Comparison of ENCODE assay signal across 8 cellular contexts in the genomic region with DNA sequence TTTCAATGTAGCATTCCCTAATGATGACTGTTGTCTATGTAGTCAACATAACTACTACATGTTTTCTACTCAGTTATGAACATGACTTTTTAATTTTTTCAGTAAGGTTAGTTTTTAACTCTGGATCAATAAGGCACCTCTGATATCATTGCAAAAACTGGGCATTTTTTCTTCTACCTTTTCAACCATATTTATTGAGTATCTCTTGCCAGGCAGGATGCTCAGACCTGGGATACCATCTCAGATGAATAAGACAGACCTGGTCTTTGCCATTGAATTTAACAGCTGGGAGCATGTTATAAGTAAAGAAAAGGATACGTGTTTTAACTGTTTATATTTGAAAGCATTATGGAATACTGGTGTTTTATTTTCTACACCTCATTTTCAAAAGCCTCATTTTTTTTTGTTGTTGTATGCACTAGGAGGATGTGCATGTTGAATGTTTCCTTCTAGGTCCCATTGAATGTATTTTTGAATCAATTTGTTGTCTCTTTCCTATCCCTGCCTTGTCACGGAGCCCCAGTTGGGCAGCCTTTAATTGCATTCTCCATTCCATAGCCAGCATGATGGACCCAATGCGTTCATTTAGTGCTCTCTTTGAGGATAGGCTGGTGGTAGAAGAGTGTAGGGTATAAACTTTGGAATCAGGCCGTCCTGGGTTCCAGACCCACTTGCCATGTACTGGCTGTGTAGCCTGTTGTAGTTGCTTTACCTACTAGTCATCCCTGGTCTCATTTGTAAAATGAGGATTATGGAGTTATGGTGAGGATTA. TPM values are rescaled to one million over a fixed set of nuclear protein-coding genes. Genes with fewer than 3 reads are reported as not detected.
A peak's percentile ranks its signal among the peaks of the same experiment; 100 is the strongest.
DNase-seq lines count a peak whose midpoint lies in the region; ATAC-seq and TF ChIP-seq lines count a peak whose summit lies in the region.

No MANE protein-coding gene starts in this region.

- H3K4me1 Mint-ChIP-seq in central memory CD8-positive, alpha-beta T cell: peaks cover 76% of the 10 kb centered on the region
- peaks cover 54 to 71% (median 61%) of the 10 kb centered on the region in 7 donors for H3K4me1 Mint-ChIP-seq in naive thymus-derived CD4-positive, alpha-beta T cell

- H3K27ac Mint-ChIP-seq in central memory CD8-positive, alpha-beta T cell (ENCODE audit: low read depth): peak overlapping the region; percentile 87
- peak overlapping the region; percentile 87 to 99 (median 95) for H3K27ac Mint-ChIP-seq in naive thymus-derived CD4-positive, alpha-beta T cell

- H3K9me3 Mint-ChIP-seq in central memory CD8-positive, alpha-beta T cell: no peaks in the 10 kb centered on the region
- peaks cover 0 to 2% (median 0%) of the 10 kb centered on the region in 11 donors for H3K9me3 Mint-ChIP-seq in naive thymus-derived CD4-positive, alpha-beta T cell

- no peak for DNase-seq in right cardiac atrium
- DNase-seq in Right ventricle myocardium inferior (ENCODE audit: missing footprints): no peak
- DNase-seq in central memory CD8-positive, alpha-beta T cell (ENCODE audit: low spot score in 2 of 2): no peak
- no peak for DNase-seq in naive thymus-derived CD4-positive, alpha-beta T cell
- DNase-seq in uterus: no peak
- no peak for DNase-seq in SHP77 (lab: John Stamatoyannopoulos, UW)

- H3K9me3 ChIP-seq in right cardiac atrium (ENCODE audit: control insufficient read depth, low read length): no peaks in the 10 kb centered on the region
- H3K9me3 ChIP-seq in naive thymus-derived CD4-positive, alpha-beta T cell (ENCODE audit: control insufficient read depth in 2 of 3, low read length in 3 of 3): no peaks in the 10 kb centered on the region
- H3K9me3 ChIP-seq in uterus: no peaks in the 10 kb centered on the region

- peaks cover 16% of the 10 kb centered on the region for H3K4me1 ChIP-seq in right cardiac atrium (ENCODE audit: control insufficient read depth, insufficient read depth, low read length)
- peaks cover 35 to 62% of the 10 kb centered on the region in 2 donors for H3K4me1 ChIP-seq in naive thymus-derived CD4-positive, alpha-beta T cell (ENCODE audit: control insufficient read depth in 2 of 2, insufficient read depth in 2 of 2, low read length in 2 of 2)
- H3K4me1 ChIP-seq in uterus: no peaks in the 10 kb centered on the region

- H3K27me3 Mint-ChIP-seq in central memory CD8-positive, alpha-beta T cell: no peaks in the 10 kb centered on the region
- H3K27me3 Mint-ChIP-seq in naive thymus-derived CD4-positive, alpha-beta T cell: no peaks in the 10 kb centered on the region

- peak overlapping the region; percentile 95 for H3K4me3 Mint-ChIP-seq in central memory CD8-positive, alpha-beta T cell
- H3K4me3 Mint-ChIP-seq in naive thymus-derived CD4-positive, alpha-beta T cell: peak overlapping the region; percentile 88 to 100 (median 95)

- peaks cover 32% of the 10 kb centered on the region for H3K36me3 Mint-ChIP-seq in central memory CD8-positive, alpha-beta T cell (ENCODE audit: insufficient read depth)
- peaks cover 4 to 32% (median 20%) of the 10 kb centered on the region in 5 donors for H3K36me3 Mint-ChIP-seq in naive thymus-derived CD4-positive, alpha-beta T cell

- no peak for TF ChIP-seq CTCF in uterus (IDR thresholded peaks at IDR 0.05)

- WGBS in right cardiac atrium: 67% methylated on average over 4 of the region's 4 CpGs

- peak overlapping the region; percentile 27 for H3K4me3 ChIP-seq in right cardiac atrium (ENCODE audit: low read length)
- H3K4me3 ChIP-seq in naive thymus-derived CD4-positive, alpha-beta T cell (ENCODE audit: low read length): peak overlapping the region; percentile 92
- H3K4me3 ChIP-seq in uterus: no peak overlapping the region

- POLR2A ChIA-PET in naive thymus-derived CD4-positive, alpha-beta T cell (lab: Charles Lee): interaction anchor here (1.0 to 27.4 kb wide), 9 partner anchors 9 to 257 kb away, joined by 3 to 853 read pairs (median 7); no protein-coding TSS in a partner anchor

- H3K36me3 ChIP-seq in naive thymus-derived CD4-positive, alpha-beta T cell (ENCODE audit: control insufficient read depth in 2 of 3, insufficient read depth in 3 of 3, low read length in 3 of 3): peaks cover 0 to 13% (median 0%) of the 10 kb centered on the region in 3 experiments
- H3K36me3 ChIP-seq in uterus: no peaks in the 10 kb centered on the region

- H3K27me3 ChIP-seq in right cardiac atrium (ENCODE audit: control insufficient read depth, insufficient read depth) (no peaks in the 10 kb centered on the region), uterus (no peaks in the 10 kb centered on the region)
- H3K27me3 ChIP-seq in naive thymus-derived CD4-positive, alpha-beta T cell (ENCODE audit: control insufficient read depth in 2 of 2, insufficient read depth in 2 of 2, low read length in 2 of 2): no peaks in the 10 kb centered on the region

- intact Hi-C loops in right cardiac atrium (cut with DNase I): loop anchor here (5.0 to 10.0 kb wide), 4 partner anchors 75 to 85 kb away; no protein-coding TSS in a partner anchor
- intact Hi-C loops in Right ventricle myocardium inferior (cut with DNase I): loop anchor here (5.0 kb wide), 3 partner anchors 72 to 413 kb away; no protein-coding TSS in a partner anchor
- intact Hi-C loops in naive thymus-derived CD4-positive, alpha-beta T cell (cut with micrococcal nuclease): loop anchor here (1.0 to 10.0 kb wide), 11 partner anchors 7 to 1825 kb away; partner anchors contain the start of gene STT3B (in 1 of the 2)
- intact Hi-C loops in uterus (cut with DNase I; ENCODE audit: low total_unique reads): no loop called here

- peak overlapping the region; percentile 64 for H3K27ac ChIP-seq in right cardiac atrium (ENCODE audit: low read length)
- H3K27ac ChIP-seq in naive thymus-derived CD4-positive, alpha-beta T cell (ENCODE audit: low read depth, low read length): peak overlapping the region; percentile 79
- H3K27ac ChIP-seq in uterus: peak overlapping the region; percentile 98 to 99

- CTCF ChIA-PET in naive thymus-derived CD4-positive, alpha-beta T cell (lab: Charles Lee): interaction anchor here (0.7 to 1.8 kb wide), 5 partner anchors 9 to 291 kb away, joined by 3 to 9 read pairs (median 3); no protein-coding TSS in a partner anchor

- ATAC-seq in right cardiac atrium: no peak
- ATAC-seq in Right ventricle myocardium inferior: no peak
- ATAC-seq in central memory CD8-positive, alpha-beta T cell (replicated peaks; ENCODE audit: extremely low read depth, poor library complexity, severe bottlenecking): no peak
- no peak for ATAC-seq in naive thymus-derived CD4-positive, alpha-beta T cell
- no peak for ATAC-seq in HG03135 (IDR thresholded peaks at IDR 0.05; ENCODE audit: unreplicated experiment)
- no peak for ATAC-seq in HG03342 (IDR thresholded peaks at IDR 0.05; ENCODE audit: unreplicated experiment)

- no peak for TF ChIP-seq POLR2A in uterus (IDR thresholded peaks at IDR 0.05)

RNA-seq across cellular contexts. Expression of gene TGFBR2, which starts 3.7 kb away (rescaled TPM):
- total RNA-seq in right cardiac atrium (100 to 1,000 TPM; 196 to 255 (median 212) TPM), Right ventricle myocardium inferior (186 TPM), uterus (100 to 1,000 TPM in 3 of 4 donors, 10 to 100 TPM in 1; 95.3 to 255 (median 211) TPM)
- 77.7 TPM for polyA plus RNA-seq in right cardiac atrium
- 100 to 1,000 TPM in 4 of 5 experiments, 10 to 100 TPM in 1; 63.0 to 171 (median 155) TPM for total RNA-seq in naive thymus-derived CD4-positive, alpha-beta T cell
- 100 to 1,000 TPM; 150 to 263 TPM for polyA plus RNA-seq in naive thymus-derived CD4-positive, alpha-beta T cell

Comparison
In these comparisons a context has a peak if more than half of its experiments do, and no peak if none do; other contexts are left out.
1. H3K4me3 ChIP-seq: peak in right cardiac atrium (single experiment) and naive thymus-derived CD4-positive, alpha-beta T cell (single experiment); none in uterus (0 of 2).
2. Peak in every context shown above with its lines, with median percentiles within 50 percentile points of each other: H3K27ac ChIP-seq.